Comparison of ENCODE assay signal across 8 cellular contexts in the genomic region with DNA sequence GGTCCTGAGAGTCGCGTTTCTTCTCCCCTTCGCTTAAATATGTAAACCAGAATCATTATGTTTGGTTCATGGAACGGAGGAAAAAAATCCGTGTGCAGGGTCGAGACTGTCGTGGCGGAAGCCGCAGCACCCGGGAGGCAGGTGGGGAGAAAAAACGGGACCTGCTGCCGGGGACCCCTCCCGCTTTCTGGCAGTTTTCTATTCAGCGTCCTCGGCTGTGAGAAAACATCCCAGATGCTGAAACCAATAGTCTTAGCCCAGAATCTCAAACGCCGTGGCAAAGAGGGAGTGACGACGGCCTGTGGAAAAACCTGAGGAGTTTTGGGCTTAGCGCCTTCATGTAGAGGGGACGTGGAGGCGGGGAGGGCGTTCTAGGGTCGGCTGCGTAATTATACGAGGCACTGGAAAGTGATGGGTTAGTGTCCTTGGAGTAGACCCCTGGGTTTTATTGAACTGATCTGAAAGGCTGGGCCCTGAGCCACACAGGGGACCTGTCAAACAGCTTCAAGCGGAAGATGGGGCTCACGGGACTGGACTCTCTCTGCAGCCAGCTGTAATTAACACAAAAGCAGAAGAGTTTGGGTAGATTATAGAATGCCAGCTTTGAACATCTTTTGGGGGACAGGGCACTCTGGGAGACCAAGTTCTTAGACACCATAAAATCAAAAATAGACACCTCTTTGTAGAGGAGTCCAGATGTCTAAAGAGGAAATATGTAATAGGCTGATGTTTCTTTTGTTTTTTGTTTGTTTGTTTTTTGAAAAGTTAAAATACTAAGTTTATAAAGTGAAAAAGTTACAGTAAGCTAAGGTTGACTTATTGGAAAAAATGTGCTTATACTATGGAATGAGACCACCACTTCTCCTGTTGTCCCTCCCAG. TPM values are rescaled to one million over a fixed set of nuclear protein-coding genes. Genes with fewer than 3 reads are reported as not detected.
DNase-seq lines count a peak whose midpoint lies in the region; ATAC-seq and TF ChIP-seq lines count a peak whose summit lies in the region.

No MANE protein-coding gene starts in this region.

- peak; percentile 5 to 53 for ATAC-seq in lower lobe of right lung

- H3K27me3 ChIP-seq in DOHH2 (ENCODE audit: control insufficient read depth, low read length) (no peaks in the 10 kb centered on the region), HUES64 (ENCODE audit: insufficient read depth, low read length) (no peaks in the 10 kb centered on the region), lower lobe of right lung (ENCODE audit: low read depth) (no peaks in the 10 kb centered on the region), stomach smooth muscle (ENCODE audit: control insufficient read depth in 1 of 2, insufficient read depth in 2 of 2, low read length in 2 of 2) (peaks cover 0 to 3% of the 10 kb centered on the region in 2 donors)

- intact Hi-C loops in lower lobe of right lung (cut with DNase I): no loop called here

- H3K4me3 ChIP-seq in DOHH2 (ENCODE audit: low read length): peak overlapping the region; percentile 94
- H3K4me3 ChIP-seq in HUES64 (ENCODE audit: low read length): peak overlapping the region; percentile 85
- H3K4me3 ChIP-seq in lower lobe of right lung: peak overlapping the region; percentile 83
- H3K4me3 ChIP-seq in stomach smooth muscle (ENCODE audit: low read length in 2 of 2): peak overlapping the region; percentile 94 to 98

- peaks cover 34% of the 10 kb centered on the region for H3K36me3 ChIP-seq in DOHH2 (ENCODE audit: control insufficient read depth, low read length)
- H3K36me3 ChIP-seq in HUES64 (ENCODE audit: insufficient read depth, low read length): peaks cover 24% of the 10 kb centered on the region
- H3K36me3 ChIP-seq in lower lobe of right lung: no peaks in the 10 kb centered on the region
- H3K36me3 ChIP-seq in stomach smooth muscle (ENCODE audit: control insufficient read depth in 2 of 2, insufficient read depth in 2 of 2, low read length in 2 of 2): no peaks in the 10 kb centered on the region

- peaks cover 18% of the 10 kb centered on the region for H3F3A ChIP-seq in DOHH2 (ENCODE audit: control insufficient read depth, insufficient read depth)

- peak overlapping the region; percentile 84 for H3K27ac ChIP-seq in DOHH2 (ENCODE audit: low read depth, low read length)
- peak overlapping the region; percentile 82 for H3K27ac ChIP-seq in HUES64 (ENCODE audit: low read depth, low read length)
- H3K27ac ChIP-seq in lower lobe of right lung: peak overlapping the region; percentile 91
- peak overlapping the region; percentile 62 for H3K27ac ChIP-seq in stomach smooth muscle (ENCODE audit: low read length)

- peak overlapping the region; percentile 82 for H3K9ac ChIP-seq in HUES64 (ENCODE audit: low read depth, low read length)
- peak overlapping the region; percentile 91 to 94 for H3K9ac ChIP-seq in stomach smooth muscle (ENCODE audit: low read length in 2 of 2)

- H3K4me1 ChIP-seq in DOHH2 (ENCODE audit: control insufficient read depth, low read length) (peaks cover 33% of the 10 kb centered on the region), HUES64 (ENCODE audit: insufficient read depth, low read length) (peaks cover 34% of the 10 kb centered on the region), lower lobe of right lung (peaks cover 25% of the 10 kb centered on the region), stomach smooth muscle (ENCODE audit: control insufficient read depth, insufficient read depth, low read length) (peaks cover 6% of the 10 kb centered on the region)

- DNase-seq in UCSD-AML1 (lab: John Stamatoyannopoulos, UW; ENCODE audit: unreplicated experiment): peak; percentile 50
- DNase-seq in dedifferentiated amniotic fluid mesenchymal stem cell (ENCODE audit: extremely low spot score): peak; percentile 32
- DNase-seq in lower lobe of right lung: peak; percentile 50
- no peak for DNase-seq in NCI-H226
- DNase-seq in effector CD4-positive, alpha-beta T cell: no peak

- H3K79me2 ChIP-seq in DOHH2 (ENCODE audit: control insufficient read depth, low read length): peaks cover 46% of the 10 kb centered on the region

- TF ChIP-seq CTCF in DOHH2 (IDR thresholded peaks at IDR 0.05; ENCODE audit: low read depth, low read length, poor library complexity, severe bottlenecking): no peak
- TF ChIP-seq CTCF in lower lobe of right lung (IDR thresholded peaks at IDR 0.05): no peak

- H3K4me2 ChIP-seq in DOHH2 (ENCODE audit: low read length): peak overlapping the region; percentile 88

- H4K20me1 ChIP-seq in DOHH2 (ENCODE audit: control insufficient read depth, insufficient read depth, low read depth, low read length): peaks cover 8% of the 10 kb centered on the region; the same call in 1 of the 2 replicates

- 6% methylated on average over 28 of the region's 28 CpGs for WGBS in HUES64

- H3K9me3 ChIP-seq in DOHH2 (ENCODE audit: control insufficient read depth, insufficient read depth, low read length): no peaks in the 10 kb centered on the region
- no peaks in the 10 kb centered on the region for H3K9me3 ChIP-seq in HUES64 (ENCODE audit: insufficient read depth, low read depth, low read length)
- H3K9me3 ChIP-seq in lower lobe of right lung: no peaks in the 10 kb centered on the region
- no peaks in the 10 kb centered on the region for H3K9me3 ChIP-seq in stomach smooth muscle (ENCODE audit: control insufficient read depth in 2 of 2, low read length in 2 of 2)

- H3K9me2 ChIP-seq in DOHH2 (replicated peaks; ENCODE audit: control insufficient read depth, low read length): no peaks in the 10 kb centered on the region

RNA-seq across cellular contexts. Expression of a gene that starts 0.8 kb away (rescaled TPM):
- polyA plus RNA-seq in HUES64 (2013, experiment 1 of 2): 93.6 TPM
- 107 TPM for polyA plus RNA-seq in HUES64 (2013, experiment 2 of 2)
- total RNA-seq in lower lobe of right lung: 4.8 TPM

RNA-seq across cellular contexts. Expression of a gene that starts 53.7 kb away (rescaled TPM):
- polyA plus RNA-seq in HUES64 (2013, experiment 1 of 2): 6.5 TPM
- polyA plus RNA-seq in HUES64 (2013, experiment 2 of 2): 3.9 TPM
- 38.5 TPM for total RNA-seq in lower lobe of right lung

Comparison
In these comparisons a context has a peak if more than half of its experiments do, and no peak if none do; other contexts are left out.
1. DNase-seq: peak in UCSD-AML1 (single experiment), dedifferentiated amniotic fluid mesenchymal stem cell (single experiment) and lower lobe of right lung (single experiment); none in NCI-H226 (single experiment) and effector CD4-positive, alpha-beta T cell (single experiment).
2. Peak in every context shown above with its lines, with median percentiles within 50 percentile points of each other: H3K27ac ChIP-seq and H3K4me3 ChIP-seq.